ENCODE assay signal across 15 cellular contexts in the genomic region with DNA sequence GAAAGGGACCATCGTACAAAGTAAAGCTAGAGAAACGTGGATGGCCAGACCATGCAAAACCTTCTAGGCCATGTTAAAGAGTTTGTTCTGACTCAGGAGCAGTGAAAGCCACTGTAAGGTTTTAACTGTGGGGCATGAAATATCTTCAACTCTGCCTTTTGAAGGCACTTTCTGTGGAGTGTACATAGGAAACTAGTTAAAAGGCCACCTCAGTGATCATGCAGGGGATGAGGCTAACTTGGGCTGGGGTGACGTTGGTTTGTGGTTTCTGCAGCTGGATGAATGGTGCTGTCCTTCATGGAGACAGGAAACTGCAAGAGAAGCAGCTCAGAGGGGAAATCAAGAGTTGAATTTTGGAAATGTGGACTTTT.
DNase-seq lines count a peak whose midpoint lies in the region; ATAC-seq and TF ChIP-seq lines count a peak whose summit lies in the region.
"Had no signal": no experiment of that assay in that cellular context is flagged by ENCODE, and none has a peak within 500 bp of the region (broad histone marks: within the 10 kb centered on the region; RNA-seq: fewer than 3 reads in every experiment).

No MANE protein-coding gene starts in this region.

- H3K9me3 ChIP-seq in CD8-positive, alpha-beta memory T cell (ENCODE audit: low read length) = no peaks in the 10 kb centered on the region
- H3K9me3 ChIP-seq: esophagus muscularis mucosa, thoracic aorta had no signal

- no peak for TF ChIP-seq CTCF in brain microvascular endothelial cell (IDR thresholded peaks at IDR 0.05; ENCODE audit: low read depth, low read length, missing control alignments)

- H3K9me3 Mint-ChIP-seq in CD8-positive, alpha-beta memory T cell = peaks cover 0 to 5% (median 0%) of the 10 kb centered on the region in 5 donors

- in situ Hi-C loops in brain microvascular endothelial cell (cut with HindIII; ENCODE audit: low pct_ligation_motif_present, low sequenced_read_pairs) = no loop called here

- H3K4me1 Mint-ChIP-seq in CD8-positive, alpha-beta memory T cell = no peaks in the 10 kb centered on the region

- ATAC-seq in sciatic nerve = peak; percentile 61
- ATAC-seq: GM12878 had no signal

- H3K36me3 Mint-ChIP-seq in CD8-positive, alpha-beta memory T cell = no peaks in the 10 kb centered on the region

- no peaks in the 10 kb centered on the region for H3K36me3 ChIP-seq in brain microvascular endothelial cell (replicated peaks)
- H3K36me3 ChIP-seq in CD8-positive, alpha-beta memory T cell (ENCODE audit: insufficient read depth, low read length) = no peaks in the 10 kb centered on the region
- H3K36me3 ChIP-seq: esophagus muscularis mucosa, thoracic aorta had no signal

- peaks cover 5 to 18% of the 10 kb centered on the region in 2 donors for H3K27me3 Mint-ChIP-seq in CD8-positive, alpha-beta memory T cell

- CTCF ChIA-PET in CD8-positive, alpha-beta memory T cell (lab: Charles Lee) = no interaction called here

- intact Hi-C loops in sciatic nerve (cut with DNase I) = no loop called here

- H3K27ac Mint-ChIP-seq in CD8-positive, alpha-beta memory T cell = no peak overlapping the region

- DNase-seq in SKM-1 treated with dmso at 0.1 percent for 144 hours (lab: John Stamatoyannopoulos, UW; ENCODE audit: unreplicated experiment) (peak; percentile 39), SKM-1 (lab: John Stamatoyannopoulos, UW; ENCODE audit: unreplicated experiment) (no peak), M059J (ENCODE audit: low read depth) (peak; percentile 32), brain microvascular endothelial cell (peak; percentile 37), sciatic nerve (ENCODE audit: low spot score) (no peak), NCI-H2196 (lab: John Stamatoyannopoulos, UW; ENCODE audit: unreplicated experiment) (no peak), SIG-M5 treated with dmso at 0.1 percent for 504 hours (lab: John Stamatoyannopoulos, UW; ENCODE audit: unreplicated experiment) (no peak)
- no peak for DNase-seq in CD8-positive, alpha-beta memory T cell
- DNase-seq: 8988T; activated CD4-positive, CD25-positive, alpha-beta regulatory T cell treated with anti-CD3 and anti-CD28 coated beads, Interleukin-2, amount 50 U/mL, for 72 hours; KG1; NCI-H2081 treated with DMSO at 0.1 percent for 48 hours had no signal

- H3K4me1 ChIP-seq in CD8-positive, alpha-beta memory T cell (ENCODE audit: insufficient read depth, low read length) = no peaks in the 10 kb centered on the region
- H3K4me1 ChIP-seq: esophagus muscularis mucosa had no signal

- H3K4me3 Mint-ChIP-seq in CD8-positive, alpha-beta memory T cell = no peak overlapping the region

- H3K4me3 ChIP-seq in brain microvascular endothelial cell (ENCODE audit: low read depth, low read length) = no peak overlapping the region
- no peak overlapping the region for H3K4me3 ChIP-seq in CD8-positive, alpha-beta memory T cell (ENCODE audit: low read length)
- H3K4me3 ChIP-seq: esophagus muscularis mucosa, GM12878, thoracic aorta had no signal

- POLR2A ChIA-PET in CD8-positive, alpha-beta memory T cell (lab: Charles Lee) = no interaction called here

- H3K27ac ChIP-seq in brain microvascular endothelial cell = no peak overlapping the region
- H3K27ac ChIP-seq in CD8-positive, alpha-beta memory T cell (ENCODE audit: low read depth, low read length) = no peak overlapping the region
- H3K27ac ChIP-seq: esophagus muscularis mucosa, thoracic aorta had no signal

- no peaks in the 10 kb centered on the region for H3K27me3 ChIP-seq in brain microvascular endothelial cell (replicated peaks)
- H3K27me3 ChIP-seq in CD8-positive, alpha-beta memory T cell (ENCODE audit: insufficient read depth, low read length, poor library complexity, severe bottlenecking) = no peaks in the 10 kb centered on the region
- H3K27me3 ChIP-seq: esophagus muscularis mucosa had no signal

Comparison
In these comparisons a context has a peak if more than half of its experiments do, and no peak if none do; other contexts are left out.
1. DNase-seq: peak in SKM-1 treated with dmso at 0.1 percent for 144 hours (single experiment), M059J (single experiment) and brain microvascular endothelial cell (single experiment); none in SKM-1 (single experiment), sciatic nerve (single experiment), NCI-H2196 (single experiment), SIG-M5 treated with dmso at 0.1 percent for 504 hours (single experiment) and CD8-positive, alpha-beta memory T cell (0 of 5).